In the genomic region with DNA sequence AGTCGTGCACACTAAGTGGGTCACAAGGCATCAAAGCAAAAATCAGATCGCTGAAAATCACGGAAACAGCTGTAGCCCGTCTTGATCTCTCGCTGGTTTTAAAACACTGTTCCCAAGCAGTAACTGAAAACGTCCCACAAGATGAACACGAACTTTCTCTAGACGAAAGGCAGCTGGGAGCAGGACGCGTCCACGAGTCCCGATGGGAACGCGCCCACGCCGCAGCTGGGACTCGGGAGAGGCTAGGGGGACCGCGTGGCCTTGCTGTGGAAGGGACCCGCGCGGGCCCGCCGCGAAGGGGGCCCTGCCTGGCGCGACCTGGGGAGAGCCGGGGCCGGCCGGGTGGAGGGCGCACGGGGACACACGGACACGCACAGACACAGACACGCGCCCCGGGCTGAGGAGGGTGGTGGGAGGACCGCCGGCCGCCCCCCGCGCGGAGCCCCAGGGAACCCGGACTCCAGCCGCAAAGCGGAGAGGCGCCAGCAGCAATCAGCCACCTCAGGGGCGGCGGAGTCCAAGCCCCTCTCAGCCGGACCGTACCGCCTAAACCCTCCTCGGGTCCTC, we compare ENCODE assay signal across 8 cellular contexts. TPM values are rescaled to one million over a fixed set of nuclear protein-coding genes. Genes with fewer than 3 reads are reported as not detected.
DNase-seq lines count a peak whose midpoint lies in the region; ATAC-seq, FAIRE-seq and TF ChIP-seq lines count a peak whose summit lies in the region.

No MANE protein-coding gene starts in this region.

- TF ChIP-seq CTCF in bronchial epithelial cell (IDR thresholded peaks at IDR 0.05; ENCODE audit: insufficient read depth, low read length, severe bottlenecking), result no peak

- H3K27me3 ChIP-seq in SJCRH30 (no peaks in the 10 kb centered on the region), bronchial epithelial cell (ENCODE audit: control insufficient read depth, insufficient read depth, low read length) (no peaks in the 10 kb centered on the region), layer of hippocampus (ENCODE audit: control insufficient read depth, insufficient read depth, low read length) (no peaks in the 10 kb centered on the region)

- FAIRE-seq in bronchial epithelial cell (lab: Jason Lieb, UNC), result no peak

- H3K4me3 ChIP-seq in SJCRH30, result peak overlapping the region; percentile 99
- peak overlapping the region; percentile 91 for H3K4me3 ChIP-seq in bronchial epithelial cell (ENCODE audit: low read depth, low read length)

- H3K4me1 ChIP-seq in SJCRH30, result peaks cover 37% of the 10 kb centered on the region

- ATAC-seq in GM18498 (IDR thresholded peaks at IDR 0.05; ENCODE audit: unreplicated experiment), result peak; percentile 7
- peak; percentile 14 for ATAC-seq in HG03045 (IDR thresholded peaks at IDR 0.05; ENCODE audit: unreplicated experiment)

- peak overlapping the region; percentile 92 for H3K27ac ChIP-seq in SJCRH30
- H3K27ac ChIP-seq in layer of hippocampus (ENCODE audit: low read depth, low read length), result peak overlapping the region; percentile 23

- DNase-seq in AG08395 (ENCODE audit: low spot score), result peak; percentile 44
- peak in 1 of 2 experiments; percentile 56 for DNase-seq in SJCRH30
- peak; percentile 38 for DNase-seq in bronchial epithelial cell (ENCODE audit: low read depth)
- DNase-seq in stromal cell of bone marrow (ENCODE audit: low read depth), result peak; percentile 29
- DNase-seq in SKM-1 (lab: John Stamatoyannopoulos, UW; ENCODE audit: unreplicated experiment), result no peak

- no peaks in the 10 kb centered on the region for H3K9me3 ChIP-seq in SJCRH30 (replicated peaks)

- peaks cover 33% of the 10 kb centered on the region for H3K36me3 ChIP-seq in SJCRH30
- no peaks in the 10 kb centered on the region for H3K36me3 ChIP-seq in bronchial epithelial cell (ENCODE audit: control insufficient read depth, insufficient read depth, low read length)

RNA-seq across cellular contexts. Expression of a gene that starts 0.6 kb away (rescaled TPM):
- 138 and 165 TPM in 2 replicates for total RNA-seq in SJCRH30 (2014; rRNA removed; shearing (Covaris generic))
- 44.2 and 51.6 TPM in 2 replicates for total RNA-seq in bronchial epithelial cell
